ENCODE assay signal across 15 cellular contexts in genomic region chr14:91330846-91331245, GRCh38.
DNase-seq lines count a peak whose midpoint lies in the region; ATAC-seq and TF ChIP-seq lines count a peak whose summit lies in the region.
"Had no signal": no experiment of that assay in that cellular context is flagged by ENCODE, and none has a peak within 500 bp of the region (broad histone marks: within the 10 kb centered on the region; RNA-seq: fewer than 3 reads in every experiment).

No MANE protein-coding gene starts in this region.

- no peak overlapping the region for H3K4me3 ChIP-seq in uterus
- H3K4me3 ChIP-seq: breast epithelium, gastrocnemius medialis, right atrium auricular region had no signal

- no peaks in the 10 kb centered on the region for H3K27me3 ChIP-seq in CD4-positive, alpha-beta T cell (ENCODE audit: control insufficient read depth, insufficient read depth, low read length)
- no peaks in the 10 kb centered on the region for H3K27me3 ChIP-seq in uterus
- H3K27me3 ChIP-seq: breast epithelium, gastrocnemius medialis, right atrium auricular region had no signal

- H3K4me3 Mint-ChIP-seq in CD4-positive, alpha-beta T cell = peak overlapping the region; percentile 11
- H3K4me3 Mint-ChIP-seq in activated naive CD4-positive, alpha-beta T cell treated with anti-CD3 and anti-CD28 coated beads, Interleukin-2, amount 50 U/mL, for 24 hours = peak overlapping the region; percentile 15
- peak overlapping the region; percentile 46 for H3K4me3 Mint-ChIP-seq in natural killer cell treated with Interleukin-12 subunit alpha and Interleukin-12 subunit beta and Interleukin-15 and Interleukin-18, amount 100 ng/mL, for 72 hours

- no peak for TF ChIP-seq CTCF in CD4-positive, alpha-beta T cell (IDR thresholded peaks at IDR 0.05)
- no peak for TF ChIP-seq CTCF in uterus (IDR thresholded peaks at IDR 0.05)

- no peaks in the 10 kb centered on the region for H3K27me3 Mint-ChIP-seq in CD4-positive, alpha-beta T cell
- no peaks in the 10 kb centered on the region for H3K27me3 Mint-ChIP-seq in activated naive CD4-positive, alpha-beta T cell treated with anti-CD3 and anti-CD28 coated beads, Interleukin-2, amount 50 U/mL, for 24 hours
- no peaks in the 10 kb centered on the region for H3K27me3 Mint-ChIP-seq in natural killer cell treated with Interleukin-12 subunit alpha and Interleukin-12 subunit beta and Interleukin-15 and Interleukin-18, amount 100 ng/mL, for 72 hours

- peak overlapping the region; percentile 97 for H3K27ac Mint-ChIP-seq in CD4-positive, alpha-beta T cell
- H3K27ac Mint-ChIP-seq in activated naive CD4-positive, alpha-beta T cell treated with anti-CD3 and anti-CD28 coated beads, Interleukin-2, amount 50 U/mL, for 24 hours = peak overlapping the region; percentile 96
- peak overlapping the region; percentile 96 to 98 for H3K27ac Mint-ChIP-seq in natural killer cell treated with Interleukin-12 subunit alpha and Interleukin-12 subunit beta and Interleukin-15 and Interleukin-18, amount 100 ng/mL, for 72 hours

- no peaks in the 10 kb centered on the region for H3K9me3 ChIP-seq in CD4-positive, alpha-beta T cell (ENCODE audit: control insufficient read depth, low read length)
- H3K9me3 ChIP-seq in uterus = no peaks in the 10 kb centered on the region
- H3K9me3 ChIP-seq: breast epithelium, gastrocnemius medialis, right atrium auricular region had no signal

- H3K4me1 Mint-ChIP-seq in CD4-positive, alpha-beta T cell (ENCODE audit: low read depth) = peaks cover 93% of the 10 kb centered on the region
- H3K4me1 Mint-ChIP-seq in activated naive CD4-positive, alpha-beta T cell treated with anti-CD3 and anti-CD28 coated beads, Interleukin-2, amount 50 U/mL, for 24 hours = peaks cover 86% of the 10 kb centered on the region
- peaks cover 61 to 65% of the 10 kb centered on the region in 2 donors for H3K4me1 Mint-ChIP-seq in natural killer cell treated with Interleukin-12 subunit alpha and Interleukin-12 subunit beta and Interleukin-15 and Interleukin-18, amount 100 ng/mL, for 72 hours (ENCODE audit: low read depth in 2 of 2)

- intact Hi-C loops in CD4-positive, alpha-beta T cell (cut with DNase I, micrococcal nuclease) = no loop called here
- intact Hi-C loops in uterus (cut with DNase I; ENCODE audit: low total_unique reads) = no loop called here

- POLR2A ChIA-PET in CD4-positive, alpha-beta T cell (lab: Charles Lee) = interaction anchor here (0.5 to 2.0 kb wide), 8 partner anchors 14 to 87 kb away, joined by 3 to 10 read pairs (median 6); partner anchors contain the start of gene CCDC88C

- H3K4me1 ChIP-seq in uterus = no peaks in the 10 kb centered on the region

- peaks cover 88% of the 10 kb centered on the region for H3K36me3 Mint-ChIP-seq in CD4-positive, alpha-beta T cell (ENCODE audit: low read depth)
- peaks cover 8% of the 10 kb centered on the region for H3K36me3 Mint-ChIP-seq in activated naive CD4-positive, alpha-beta T cell treated with anti-CD3 and anti-CD28 coated beads, Interleukin-2, amount 50 U/mL, for 24 hours
- H3K36me3 Mint-ChIP-seq in natural killer cell treated with Interleukin-12 subunit alpha and Interleukin-12 subunit beta and Interleukin-15 and Interleukin-18, amount 100 ng/mL, for 72 hours = no peaks in the 10 kb centered on the region

- H3K9me3 Mint-ChIP-seq in CD4-positive, alpha-beta T cell = no peaks in the 10 kb centered on the region
- H3K9me3 Mint-ChIP-seq in activated naive CD4-positive, alpha-beta T cell treated with anti-CD3 and anti-CD28 coated beads, Interleukin-2, amount 50 U/mL, for 24 hours = no peaks in the 10 kb centered on the region
- H3K9me3 Mint-ChIP-seq in natural killer cell treated with Interleukin-12 subunit alpha and Interleukin-12 subunit beta and Interleukin-15 and Interleukin-18, amount 100 ng/mL, for 72 hours = no peaks in the 10 kb centered on the region

- no peaks in the 10 kb centered on the region for H3K36me3 ChIP-seq in uterus
- H3K36me3 ChIP-seq: breast epithelium, gastrocnemius medialis, right atrium auricular region had no signal

- peak overlapping the region; percentile 72 for H3K27ac ChIP-seq in CD4-positive, alpha-beta T cell (ENCODE audit: low read depth, low read length)
- H3K27ac ChIP-seq in uterus = no peak overlapping the region
- H3K27ac ChIP-seq: gastrocnemius medialis, right atrium auricular region had no signal

- CTCF ChIA-PET in CD4-positive, alpha-beta T cell (lab: Charles Lee) = interaction anchor here (1.0 kb wide), 1 partner anchor 19 kb away, joined by 4 read pairs; no protein-coding TSS in a partner anchor

- no peak for TF ChIP-seq POLR2A in uterus (IDR thresholded peaks at IDR 0.05)

- ATAC-seq in CD4-positive, alpha-beta T cell (ENCODE audit: poor library complexity) = peak; percentile 81
- ATAC-seq in HG03342 (IDR thresholded peaks at IDR 0.05; ENCODE audit: unreplicated experiment) = peak; percentile 36
- ATAC-seq in natural killer cell treated with Interleukin-12 subunit alpha and Interleukin-12 subunit beta and Interleukin-15 and Interleukin-18, amount 100 ng/mL, for 72 hours = peak; percentile 61 to 76
- ATAC-seq in GM19328 (IDR thresholded peaks at IDR 0.05; ENCODE audit: unreplicated experiment) = no peak
- ATAC-seq in GM21381 (IDR thresholded peaks at IDR 0.05; ENCODE audit: unreplicated experiment) = no peak
- ATAC-seq: gastrocnemius medialis, Panc1 had no signal

- DNase-seq in CD4-positive, alpha-beta T cell = peak in 1 of 10 experiments; percentile 35
- no peak for DNase-seq in natural killer cell treated with Interleukin-12 subunit alpha and Interleukin-12 subunit beta and Interleukin-15 and Interleukin-18, amount 100 ng/mL, for 72 hours (ENCODE audit: low spot score)
- DNase-seq in uterus (no peak), nucleus accumbens (lab: John Stamatoyannopoulos, UW) (no peak)
- DNase-seq: gastrocnemius medialis, NCI-H1105 treated with DMSO at 0.1 percent for 48 hours, NCI-H510A, T1000 had no signal

Comparison
In these comparisons a context has a peak if more than half of its experiments do, and no peak if none do; other contexts are left out.
1. ATAC-seq: peak in CD4-positive, alpha-beta T cell (single experiment), HG03342 (single experiment) and natural killer cell treated with Interleukin-12 subunit alpha and Interleukin-12 subunit beta and Interleukin-15 and Interleukin-18, amount 100 ng/mL, for 72 hours (2 of 2); none in GM19328 (single experiment) and GM21381 (single experiment).
2. Peak in every context shown above with its lines, with median percentiles within 50 percentile points of each other: H3K27ac Mint-ChIP-seq and H3K4me3 Mint-ChIP-seq.